ENCODE assay signal across 1 cellular context in the genomic region with DNA sequence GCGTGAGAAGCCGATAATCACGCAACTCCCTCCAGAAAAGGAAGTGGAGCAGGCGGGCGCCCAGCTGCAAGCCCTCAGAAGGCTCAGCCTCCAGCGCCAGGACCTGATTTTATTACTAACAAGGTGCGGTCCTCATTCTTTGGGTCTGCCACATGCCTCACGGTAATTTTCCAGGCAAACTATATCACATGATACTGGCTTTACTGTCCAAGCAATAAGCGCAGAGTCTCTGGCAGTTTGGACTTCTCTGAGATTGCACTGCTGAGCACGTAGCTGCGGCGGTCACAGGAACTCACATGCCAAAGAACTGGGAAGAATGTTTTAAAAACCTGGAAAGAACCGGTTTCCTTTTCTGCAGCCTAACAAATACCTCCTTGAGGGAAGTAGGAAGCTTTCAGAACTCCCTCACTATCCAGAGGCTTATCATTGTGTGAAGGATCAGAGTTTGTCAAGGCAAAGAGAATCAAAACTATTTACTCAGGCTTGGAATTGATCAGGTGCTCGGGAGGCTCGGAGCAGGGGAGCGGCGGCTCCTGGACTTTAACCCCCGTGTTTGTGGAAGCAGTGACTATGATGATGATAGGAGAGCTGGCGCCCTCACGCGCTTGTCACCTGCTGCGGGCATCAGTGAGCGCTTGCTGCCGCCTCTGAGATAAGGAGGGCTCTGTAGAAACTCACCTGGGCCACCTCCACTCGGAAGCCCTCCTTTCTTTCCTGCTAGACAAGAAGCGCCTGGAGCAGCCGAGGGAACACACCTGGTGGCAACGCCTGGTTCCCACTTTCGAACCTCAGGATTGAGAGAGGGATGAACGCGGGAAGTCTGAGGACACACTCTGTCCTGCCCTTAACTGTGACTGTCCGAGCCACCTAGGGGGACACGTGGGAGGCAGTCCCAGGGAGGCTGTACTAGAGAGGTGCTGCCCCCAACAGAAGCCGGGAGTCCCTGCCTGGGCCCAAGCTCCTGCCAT.
TF ChIP-seq lines count a peak whose summit lies in the region.

No MANE protein-coding gene starts in this region.

TF ChIP-seq in HepG2, 621 proteins besides CTCF, POLR2A, EP300 and RAD21 (continued from another document and continues in another):
- TF ChIP-seq, protein P1, sequence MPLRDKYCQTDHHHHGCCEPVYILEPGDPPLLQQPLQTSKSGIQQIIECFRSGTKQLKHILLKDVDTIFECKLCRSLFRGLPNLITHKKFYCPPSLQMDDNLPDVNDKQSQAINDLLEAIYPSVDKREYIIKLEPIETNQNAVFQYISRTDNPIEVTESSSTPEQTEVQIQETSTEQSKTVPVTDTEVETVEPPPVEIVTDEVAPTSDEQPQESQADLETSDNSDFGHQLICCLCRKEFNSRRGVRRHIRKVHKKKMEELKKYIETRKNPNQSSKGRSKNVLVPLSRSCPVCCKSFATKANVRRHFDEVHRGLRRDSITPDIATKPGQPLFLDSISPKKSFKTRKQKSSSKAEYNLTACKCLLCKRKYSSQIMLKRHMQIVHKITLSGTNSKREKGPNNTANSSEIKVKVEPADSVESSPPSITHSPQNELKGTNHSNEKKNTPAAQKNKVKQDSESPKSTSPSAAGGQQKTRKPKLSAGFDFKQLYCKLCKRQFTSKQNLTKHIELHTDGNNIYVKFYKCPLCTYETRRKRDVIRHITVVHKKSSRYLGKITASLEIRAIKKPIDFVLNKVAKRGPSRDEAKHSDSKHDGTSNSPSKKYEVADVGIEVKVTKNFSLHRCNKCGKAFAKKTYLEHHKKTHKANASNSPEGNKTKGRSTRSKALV (CRISPR knock-in tag; IDR thresholded peaks at IDR 0.05) = peak; percentile 56; the same call in 1 of the 2 replicates
- TF ChIP-seq AHR (CRISPR knock-in tag; IDR thresholded peaks at IDR 0.05) = no peak
- TF ChIP-seq ZNF562 (CRISPR knock-in tag; IDR thresholded peaks at IDR 0.05; ENCODE audit: borderline replicate concordance) = no peak
- TF ChIP-seq ZNF546 (CRISPR knock-in tag; conservative IDR thresholded peaks at IDR 0.05) = no peak
- no peak; the same call in 1 of the 2 replicates for TF ChIP-seq ZC3H4 (CRISPR knock-in tag; IDR thresholded peaks at IDR 0.05; ENCODE audit: borderline replicate concordance)
- TF ChIP-seq ZNF24 (IDR thresholded peaks at IDR 0.05) = 0 out of 2 replicates have a peak, but pooled peaks have one; percentile 13
- peak; percentile 79; the same call in 1 of the 2 replicates for TF ChIP-seq YEATS4 (CRISPR knock-in tag; IDR thresholded peaks at IDR 0.05; ENCODE audit: borderline replicate concordance)
- TF ChIP-seq, protein P2, sequence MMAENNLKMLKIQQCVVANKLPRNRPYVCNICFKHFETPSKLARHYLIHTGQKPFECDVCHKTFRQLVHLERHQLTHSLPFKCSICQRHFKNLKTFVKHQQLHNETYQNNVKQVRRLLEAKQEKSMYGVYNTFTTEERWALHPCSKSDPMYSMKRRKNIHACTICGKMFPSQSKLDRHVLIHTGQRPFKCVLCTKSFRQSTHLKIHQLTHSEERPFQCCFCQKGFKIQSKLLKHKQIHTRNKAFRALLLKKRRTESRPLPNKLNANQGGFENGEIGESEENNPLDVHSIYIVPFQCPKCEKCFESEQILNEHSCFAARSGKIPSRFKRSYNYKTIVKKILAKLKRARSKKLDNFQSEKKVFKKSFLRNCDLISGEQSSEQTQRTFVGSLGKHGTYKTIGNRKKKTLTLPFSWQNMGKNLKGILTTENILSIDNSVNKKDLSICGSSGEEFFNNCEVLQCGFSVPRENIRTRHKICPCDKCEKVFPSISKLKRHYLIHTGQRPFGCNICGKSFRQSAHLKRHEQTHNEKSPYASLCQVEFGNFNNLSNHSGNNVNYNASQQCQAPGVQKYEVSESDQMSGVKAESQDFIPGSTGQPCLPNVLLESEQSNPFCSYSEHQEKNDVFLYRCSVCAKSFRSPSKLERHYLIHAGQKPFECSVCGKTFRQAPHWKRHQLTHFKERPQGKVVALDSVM (CRISPR knock-in tag; IDR thresholded peaks at IDR 0.05) = peak; percentile 92
- TF ChIP-seq, protein P3, sequence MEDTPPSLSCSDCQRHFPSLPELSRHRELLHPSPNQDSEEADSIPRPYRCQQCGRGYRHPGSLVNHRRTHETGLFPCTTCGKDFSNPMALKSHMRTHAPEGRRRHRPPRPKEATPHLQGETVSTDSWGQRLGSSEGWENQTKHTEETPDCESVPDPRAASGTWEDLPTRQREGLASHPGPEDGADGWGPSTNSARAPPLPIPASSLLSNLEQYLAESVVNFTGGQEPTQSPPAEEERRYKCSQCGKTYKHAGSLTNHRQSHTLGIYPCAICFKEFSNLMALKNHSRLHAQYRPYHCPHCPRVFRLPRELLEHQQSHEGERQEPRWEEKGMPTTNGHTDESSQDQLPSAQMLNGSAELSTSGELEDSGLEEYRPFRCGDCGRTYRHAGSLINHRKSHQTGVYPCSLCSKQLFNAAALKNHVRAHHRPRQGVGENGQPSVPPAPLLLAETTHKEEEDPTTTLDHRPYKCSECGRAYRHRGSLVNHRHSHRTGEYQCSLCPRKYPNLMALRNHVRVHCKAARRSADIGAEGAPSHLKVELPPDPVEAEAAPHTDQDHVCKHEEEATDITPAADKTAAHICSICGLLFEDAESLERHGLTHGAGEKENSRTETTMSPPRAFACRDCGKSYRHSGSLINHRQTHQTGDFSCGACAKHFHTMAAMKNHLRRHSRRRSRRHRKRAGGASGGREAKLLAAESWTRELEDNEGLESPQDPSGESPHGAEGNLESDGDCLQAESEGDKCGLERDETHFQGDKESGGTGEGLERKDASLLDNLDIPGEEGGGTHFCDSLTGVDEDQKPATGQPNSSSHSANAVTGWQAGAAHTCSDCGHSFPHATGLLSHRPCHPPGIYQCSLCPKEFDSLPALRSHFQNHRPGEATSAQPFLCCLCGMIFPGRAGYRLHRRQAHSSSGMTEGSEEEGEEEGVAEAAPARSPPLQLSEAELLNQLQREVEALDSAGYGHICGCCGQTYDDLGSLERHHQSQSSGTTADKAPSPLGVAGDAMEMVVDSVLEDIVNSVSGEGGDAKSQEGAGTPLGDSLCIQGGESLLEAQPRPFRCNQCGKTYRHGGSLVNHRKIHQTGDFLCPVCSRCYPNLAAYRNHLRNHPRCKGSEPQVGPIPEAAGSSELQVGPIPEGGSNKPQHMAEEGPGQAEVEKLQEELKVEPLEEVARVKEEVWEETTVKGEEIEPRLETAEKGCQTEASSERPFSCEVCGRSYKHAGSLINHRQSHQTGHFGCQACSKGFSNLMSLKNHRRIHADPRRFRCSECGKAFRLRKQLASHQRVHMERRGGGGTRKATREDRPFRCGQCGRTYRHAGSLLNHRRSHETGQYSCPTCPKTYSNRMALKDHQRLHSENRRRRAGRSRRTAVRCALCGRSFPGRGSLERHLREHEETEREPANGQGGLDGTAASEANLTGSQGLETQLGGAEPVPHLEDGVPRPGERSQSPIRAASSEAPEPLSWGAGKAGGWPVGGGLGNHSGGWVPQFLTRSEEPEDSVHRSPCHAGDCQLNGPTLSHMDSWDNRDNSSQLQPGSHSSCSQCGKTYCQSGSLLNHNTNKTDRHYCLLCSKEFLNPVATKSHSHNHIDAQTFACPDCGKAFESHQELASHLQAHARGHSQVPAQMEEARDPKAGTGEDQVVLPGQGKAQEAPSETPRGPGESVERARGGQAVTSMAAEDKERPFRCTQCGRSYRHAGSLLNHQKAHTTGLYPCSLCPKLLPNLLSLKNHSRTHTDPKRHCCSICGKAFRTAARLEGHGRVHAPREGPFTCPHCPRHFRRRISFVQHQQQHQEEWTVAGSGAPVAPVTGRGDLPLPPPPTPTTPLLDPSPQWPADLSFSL (CRISPR knock-in tag; IDR thresholded peaks at IDR 0.05) = no peak
- 0 out of 2 replicates have a peak, but pooled peaks have one; percentile 50 for TF ChIP-seq ZNF775 (CRISPR knock-in tag; IDR thresholded peaks at IDR 0.05; ENCODE audit: borderline replicate concordance)
- TF ChIP-seq PHF21A (CRISPR knock-in tag; IDR thresholded peaks at IDR 0.05) = peak; percentile 99
- TF ChIP-seq HNRNPH1 (optimal IDR thresholded peaks at IDR 0.05; ENCODE audit: low read depth, low read length) = no peak
- no peak for TF ChIP-seq FOXK2 (IDR thresholded peaks at IDR 0.05)
- TF ChIP-seq SALL1 (CRISPR knock-in tag; IDR thresholded peaks at IDR 0.05) = peak; percentile 97
- TF ChIP-seq RARG (CRISPR knock-in tag; IDR thresholded peaks at IDR 0.05; ENCODE audit: low read depth) = peak; percentile 65; the same call in 1 of the 2 replicates
- no peak for TF ChIP-seq ZBTB7A (CRISPR knock-in tag; IDR thresholded peaks at IDR 0.05)
- 0 out of 2 replicates have a peak, but pooled peaks have one; percentile 30 for TF ChIP-seq GTF2F1 (IDR thresholded peaks at IDR 0.05; ENCODE audit: low read length)
- no peak; the same call in 1 of the 2 replicates for TF ChIP-seq NFKB2 (CRISPR knock-in tag; IDR thresholded peaks at IDR 0.05; ENCODE audit: borderline replicate concordance)
- TF ChIP-seq LCORL (IDR thresholded peaks at IDR 0.05) = no peak
- TF ChIP-seq LCORL (CRISPR knock-in tag; IDR thresholded peaks at IDR 0.05) = peak; percentile 89
- TF ChIP-seq ZNF317 (CRISPR knock-in tag; IDR thresholded peaks at IDR 0.05) = peak; percentile 92
- TF ChIP-seq, protein P4, sequence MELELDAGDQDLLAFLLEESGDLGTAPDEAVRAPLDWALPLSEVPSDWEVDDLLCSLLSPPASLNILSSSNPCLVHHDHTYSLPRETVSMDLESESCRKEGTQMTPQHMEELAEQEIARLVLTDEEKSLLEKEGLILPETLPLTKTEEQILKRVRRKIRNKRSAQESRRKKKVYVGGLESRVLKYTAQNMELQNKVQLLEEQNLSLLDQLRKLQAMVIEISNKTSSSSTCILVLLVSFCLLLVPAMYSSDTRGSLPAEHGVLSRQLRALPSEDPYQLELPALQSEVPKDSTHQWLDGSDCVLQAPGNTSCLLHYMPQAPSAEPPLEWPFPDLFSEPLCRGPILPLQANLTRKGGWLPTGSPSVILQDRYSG (CRISPR knock-in tag; IDR thresholded peaks at IDR 0.05) = 0 out of 2 replicates have a peak, but pooled peaks have one; percentile 65
- no peak for TF ChIP-seq ZNF232 (CRISPR knock-in tag; IDR thresholded peaks at IDR 0.05; ENCODE audit: borderline replicate concordance)
- no peak for TF ChIP-seq ZFYVE20 (CRISPR knock-in tag; IDR thresholded peaks at IDR 0.05; ENCODE audit: borderline replicate concordance, low read depth)
- TF ChIP-seq, protein P5, sequence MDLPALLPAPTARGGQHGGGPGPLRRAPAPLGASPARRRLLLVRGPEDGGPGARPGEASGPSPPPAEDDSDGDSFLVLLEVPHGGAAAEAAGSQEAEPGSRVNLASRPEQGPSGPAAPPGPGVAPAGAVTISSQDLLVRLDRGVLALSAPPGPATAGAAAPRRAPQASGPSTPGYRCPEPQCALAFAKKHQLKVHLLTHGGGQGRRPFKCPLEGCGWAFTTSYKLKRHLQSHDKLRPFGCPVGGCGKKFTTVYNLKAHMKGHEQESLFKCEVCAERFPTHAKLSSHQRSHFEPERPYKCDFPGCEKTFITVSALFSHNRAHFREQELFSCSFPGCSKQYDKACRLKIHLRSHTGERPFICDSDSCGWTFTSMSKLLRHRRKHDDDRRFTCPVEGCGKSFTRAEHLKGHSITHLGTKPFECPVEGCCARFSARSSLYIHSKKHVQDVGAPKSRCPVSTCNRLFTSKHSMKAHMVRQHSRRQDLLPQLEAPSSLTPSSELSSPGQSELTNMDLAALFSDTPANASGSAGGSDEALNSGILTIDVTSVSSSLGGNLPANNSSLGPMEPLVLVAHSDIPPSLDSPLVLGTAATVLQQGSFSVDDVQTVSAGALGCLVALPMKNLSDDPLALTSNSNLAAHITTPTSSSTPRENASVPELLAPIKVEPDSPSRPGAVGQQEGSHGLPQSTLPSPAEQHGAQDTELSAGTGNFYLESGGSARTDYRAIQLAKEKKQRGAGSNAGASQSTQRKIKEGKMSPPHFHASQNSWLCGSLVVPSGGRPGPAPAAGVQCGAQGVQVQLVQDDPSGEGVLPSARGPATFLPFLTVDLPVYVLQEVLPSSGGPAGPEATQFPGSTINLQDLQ (CRISPR knock-in tag; IDR thresholded peaks at IDR 0.05) = no peak
- TF ChIP-seq, protein P6, sequence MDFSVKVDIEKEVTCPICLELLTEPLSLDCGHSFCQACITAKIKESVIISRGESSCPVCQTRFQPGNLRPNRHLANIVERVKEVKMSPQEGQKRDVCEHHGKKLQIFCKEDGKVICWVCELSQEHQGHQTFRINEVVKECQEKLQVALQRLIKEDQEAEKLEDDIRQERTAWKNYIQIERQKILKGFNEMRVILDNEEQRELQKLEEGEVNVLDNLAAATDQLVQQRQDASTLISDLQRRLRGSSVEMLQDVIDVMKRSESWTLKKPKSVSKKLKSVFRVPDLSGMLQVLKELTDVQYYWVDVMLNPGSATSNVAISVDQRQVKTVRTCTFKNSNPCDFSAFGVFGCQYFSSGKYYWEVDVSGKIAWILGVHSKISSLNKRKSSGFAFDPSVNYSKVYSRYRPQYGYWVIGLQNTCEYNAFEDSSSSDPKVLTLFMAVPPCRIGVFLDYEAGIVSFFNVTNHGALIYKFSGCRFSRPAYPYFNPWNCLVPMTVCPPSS (IDR thresholded peaks at IDR 0.05) = no peak
- TF ChIP-seq ZNF543 (CRISPR knock-in tag; IDR thresholded peaks at IDR 0.05) = peak; percentile 90
- TF ChIP-seq SNRNP70 (IDR thresholded peaks at IDR 0.05; ENCODE audit: low read depth, low read length) = no peak
- TF ChIP-seq SIN3A (IDR thresholded peaks at IDR 0.05; ENCODE audit: borderline replicate concordance, low read depth, low read length) = peak; percentile 52; the same call in 1 of the 2 replicates
- no peak for TF ChIP-seq ZNF234 (CRISPR knock-in tag; conservative IDR thresholded peaks at IDR 0.05)
- TF ChIP-seq PAWR (CRISPR knock-in tag; IDR thresholded peaks at IDR 0.05; ENCODE audit: borderline replicate concordance) = no peak
- no peak for TF ChIP-seq MZF1 (CRISPR knock-in tag; IDR thresholded peaks at IDR 0.05; ENCODE audit: borderline replicate concordance)
- no peak for TF ChIP-seq EEA1 (CRISPR knock-in tag; IDR thresholded peaks at IDR 0.05; ENCODE audit: borderline replicate concordance)
- TF ChIP-seq ZNF850 (CRISPR knock-in tag; conservative IDR thresholded peaks at IDR 0.05) = no peak
- TF ChIP-seq, protein P7, sequence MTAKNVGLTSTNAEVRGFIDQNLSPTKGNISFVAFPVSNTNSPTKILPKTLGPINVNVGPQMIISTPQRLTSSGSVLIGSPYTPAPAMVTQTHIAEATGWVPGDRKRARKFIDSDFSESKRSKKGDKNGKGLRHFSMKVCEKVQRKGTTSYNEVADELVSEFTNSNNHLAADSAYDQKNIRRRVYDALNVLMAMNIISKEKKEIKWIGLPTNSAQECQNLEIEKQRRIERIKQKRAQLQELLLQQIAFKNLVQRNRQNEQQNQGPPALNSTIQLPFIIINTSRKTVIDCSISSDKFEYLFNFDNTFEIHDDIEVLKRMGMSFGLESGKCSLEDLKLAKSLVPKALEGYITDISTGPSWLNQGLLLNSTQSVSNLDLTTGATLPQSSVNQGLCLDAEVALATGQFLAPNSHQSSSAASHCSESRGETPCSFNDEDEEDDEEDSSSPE (CRISPR knock-in tag; IDR thresholded peaks at IDR 0.05) = no peak; the same call in none of the 2 replicates
- no peak for TF ChIP-seq ZSCAN21 (CRISPR knock-in tag; IDR thresholded peaks at IDR 0.05; ENCODE audit: borderline replicate concordance)
- no peak for TF ChIP-seq MAF1 (CRISPR knock-in tag; IDR thresholded peaks at IDR 0.05; ENCODE audit: borderline replicate concordance)
- TF ChIP-seq, protein P8, sequence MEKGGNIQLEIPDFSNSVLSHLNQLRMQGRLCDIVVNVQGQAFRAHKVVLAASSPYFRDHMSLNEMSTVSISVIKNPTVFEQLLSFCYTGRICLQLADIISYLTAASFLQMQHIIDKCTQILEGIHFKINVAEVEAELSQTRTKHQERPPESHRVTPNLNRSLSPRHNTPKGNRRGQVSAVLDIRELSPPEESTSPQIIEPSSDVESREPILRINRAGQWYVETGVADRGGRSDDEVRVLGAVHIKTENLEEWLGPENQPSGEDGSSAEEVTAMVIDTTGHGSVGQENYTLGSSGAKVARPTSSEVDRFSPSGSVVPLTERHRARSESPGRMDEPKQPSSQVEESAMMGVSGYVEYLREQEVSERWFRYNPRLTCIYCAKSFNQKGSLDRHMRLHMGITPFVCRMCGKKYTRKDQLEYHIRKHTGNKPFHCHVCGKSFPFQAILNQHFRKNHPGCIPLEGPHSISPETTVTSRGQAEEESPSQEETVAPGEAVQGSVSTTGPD (CRISPR knock-in tag; IDR thresholded peaks at IDR 0.05) = peak; percentile 67; the same call in 1 of the 2 replicates
